Comparison of ENCODE assay signal across 31 cellular contexts in the genomic region with DNA sequence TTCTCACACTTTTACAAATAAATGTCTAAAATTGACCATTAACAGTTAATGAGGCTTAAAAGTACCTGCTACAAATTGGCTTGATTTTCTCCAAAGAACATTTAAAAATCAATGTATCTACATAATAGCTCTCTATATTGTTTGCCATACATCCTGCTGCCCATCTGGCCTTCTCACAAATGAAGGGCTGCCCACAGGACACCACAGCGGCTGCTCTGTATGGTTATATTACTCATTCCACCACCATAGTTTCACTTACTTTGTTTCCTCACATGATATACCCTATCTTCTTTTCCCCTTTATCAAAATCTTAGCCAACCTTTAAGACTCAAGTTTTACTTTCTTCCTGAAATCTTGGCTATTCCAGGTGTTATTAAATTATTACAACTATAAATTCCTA.
"Had no signal": no experiment of that assay in that cellular context is flagged by ENCODE, and none has a peak within 500 bp of the region (broad histone marks: within the 10 kb centered on the region; RNA-seq: fewer than 3 reads in every experiment).

No MANE protein-coding gene starts in this region.

- H3K27ac ChIP-seq: adrenal gland, ascending aorta, body of pancreas, brain microvascular endothelial cell, breast epithelium, cardiac muscle cell had no signal

- H3K4me3 ChIP-seq: adrenal gland, ascending aorta, body of pancreas, breast epithelium, cardiac muscle cell had no signal

- ATAC-seq: activated naive CD4-positive, alpha-beta T cell treated with anti-CD3 and anti-CD28 coated beads, Interleukin-2, amount 50 U/mL, for 72 hours; activated naive CD8-positive, alpha-beta T cell treated with anti-CD3 and anti-CD28 coated beads, Interleukin-2, amount 50 U/mL, for 24 hours; activated T-cell treated with anti-CD3 and anti-CD28 coated beads, Interleukin-2, amount 50 U/mL, for 4 hours; activated T-cell treated with anti-CD3 and anti-CD28 coated beads, Interleukin-2, amount 50 U/mL, for 72 hours; activated T-helper 17 cell treated with anti-CD3 and anti-CD28 coated beads, Interleukin-2, amount 50 U/mL, for 72 hours; body of pancreas had no signal

- H3K9me3 ChIP-seq: adrenal gland, body of pancreas had no signal

- H3K4me1 ChIP-seq: adrenal gland, ascending aorta, body of pancreas, breast epithelium had no signal

- H3K27me3 ChIP-seq: adrenal gland, ascending aorta, body of pancreas, brain microvascular endothelial cell, breast epithelium, cardiac muscle cell had no signal

- H3K36me3 ChIP-seq: adrenal gland, ascending aorta, brain microvascular endothelial cell, breast epithelium, cardiac muscle cell had no signal

- DNase-seq: activated effector memory CD4-positive, alpha-beta T cell treated with anti-CD3 and anti-CD28 coated beads, Interleukin-2, amount 50 U/mL, for 16 hours; activated effector memory CD4-positive, alpha-beta T cell treated with Interleukin-2 at 50 U/mL for 16 hours; activated gamma-delta T cell; activated gamma-delta T cell treated with Interleukin-2 at 50 U/mL for 16 hours; activated naive CD4-positive, alpha-beta T cell; activated naive CD4-positive, alpha-beta T cell treated with anti-CD3 and anti-CD28 coated beads for 36 hours; activated naive CD4-positive, alpha-beta T cell treated with anti-CD3 and anti-CD28 coated beads, Interleukin-2, amount 10 ng/mL, durations not matched to agents 7 days and 5 days; activated naive CD4-positive, alpha-beta T cell treated with anti-CD3 and anti-CD28 coated beads, Interleukin-2, amount 50 U/mL, for 16 hours; activated naive CD4-positive, alpha-beta T cell treated with Interleukin-2 at 50 U/mL for 16 hours; activated naive CD8-positive, alpha-beta T cell treated with anti-CD3 and anti-CD28 coated beads for 36 hours; activated naive CD8-positive, alpha-beta T cell treated with anti-CD3 and anti-CD28 coated beads, Interleukin-2, amount 10 ng/mL, durations not matched to agents 7 days and 5 days; activated naive CD8-positive, alpha-beta T cell treated with anti-CD3 and anti-CD28 coated beads, Interleukin-2, amount 50 U/mL, for 24 hours; activated T-cell treated with anti-CD3 and anti-CD28 coated beads, Interleukin-2, amount 50 U/mL, for 24 hours; activated T-cell treated with anti-CD3 and anti-CD28 coated beads, Interleukin-2, amount 50 U/mL, for 4 hours; activated T-cell treated with anti-CD3 and anti-CD28 coated beads, Interleukin-2, amount 50 U/mL, for 48 hours; activated T-cell treated with anti-CD3 and anti-CD28 coated beads, Interleukin-2, amount 50 U/mL, for 72 hours; adrenal gland; amniotic stem cell; amygdala; anterior cingulate cortex; aorta; body of pancreas; brain microvascular endothelial cell; caudate nucleus; central memory CD4-positive, alpha-beta T cell; cerebellar nuclear complex had no signal
